ENCODE assay signal across 27 cellular contexts in genomic region chr2:12697617-12698016, GRCh38.
"Had no signal": no experiment of that assay in that cellular context is flagged by ENCODE, and none has a peak within 500 bp of the region (broad histone marks: within the 10 kb centered on the region; RNA-seq: fewer than 3 reads in every experiment).

No MANE protein-coding gene starts in this region.

- DNase-seq: activated B cell treated with CpG ODN at 0.5 μM for 24 hours; activated CD4-positive, alpha-beta T cell treated with anti-CD3 and anti-CD28 coated beads for 36 hours; activated CD4-positive, alpha-beta T cell treated with anti-CD3 and anti-CD28 coated beads, Interleukin-2, amount 50 U/mL, for 4 hours; activated CD8-positive, alpha-beta memory T cell treated with anti-CD3 and anti-CD28 coated beads for 24 hours; activated CD8-positive, alpha-beta memory T cell treated with anti-CD3 and anti-CD28 coated beads, Interleukin-2, amount 50 U/mL, for 48 hours; activated effector memory CD4-positive, alpha-beta T cell treated with Interleukin-2 at 50 U/mL for 16 hours; activated naive CD4-positive, alpha-beta T cell treated with anti-CD3 and anti-CD28 coated beads for 36 hours; activated naive CD8-positive, alpha-beta T cell treated with anti-CD3 and anti-CD28 coated beads, Interleukin-2, amount 10 ng/mL, durations not matched to agents 7 days and 5 days; activated T-cell treated with anti-CD3 and anti-CD28 coated beads, Interleukin-2, amount 50 U/mL, for 48 hours; amygdala; effector CD4-positive, alpha-beta T cell; esophagus squamous epithelium; heart left ventricle; kidney; lower lobe of right lung; naive B cell; occipital lobe; spleen; stimulated activated CD4-positive, alpha-beta T cell treated with anti-CD3 and anti-CD28 coated beads, Interleukin-4, amount 100 ng/mL, for 24 hours; stimulated activated naive CD8-positive, alpha-beta T cell treated with anti-CD3 and anti-CD28 coated beads, Interleukin-15, Interleukin-2, amounts not matched to agents 100 U/mL and 50 U/mL, for 24 hours; substantia nigra; SW 1271; T-helper 17 cell; thyroid gland; upper lobe of right lung had no signal

- H3K9me3 Mint-ChIP-seq: activated B cell treated with CpG ODN at 0.5 μM for 24 hours; activated naive CD4-positive, alpha-beta T cell treated with anti-CD3 and anti-CD28 coated beads for 36 hours; naive B cell had no signal

- H3K4me1 ChIP-seq: gastroesophageal sphincter, lower lobe of right lung, thyroid gland, upper lobe of right lung had no signal

- H3K4me1 Mint-ChIP-seq: activated B cell treated with CpG ODN at 0.5 μM for 24 hours, naive B cell had no signal

- H3K27me3 Mint-ChIP-seq: activated CD4-positive, alpha-beta T cell treated with anti-CD3 and anti-CD28 coated beads for 36 hours; T-helper 17 cell had no signal

- H3K27ac ChIP-seq: esophagus squamous epithelium, gastroesophageal sphincter, heart left ventricle, lower lobe of right lung, spleen, thyroid gland, upper lobe of right lung had no signal

- H3K27me3 ChIP-seq: esophagus squamous epithelium, gastroesophageal sphincter, heart left ventricle, spleen, thyroid gland, upper lobe of right lung had no signal

- H3K4me3 Mint-ChIP-seq: activated B cell treated with CpG ODN at 0.5 μM for 24 hours; activated CD4-positive, alpha-beta T cell treated with anti-CD3 and anti-CD28 coated beads for 36 hours; activated naive CD4-positive, alpha-beta T cell treated with anti-CD3 and anti-CD28 coated beads for 36 hours; activated naive CD8-positive, alpha-beta T cell treated with anti-CD3 and anti-CD28 coated beads, Interleukin-2, amount 10 ng/mL, durations not matched to agents 7 days and 5 days; naive B cell; T-helper 17 cell had no signal

- H3K4me3 ChIP-seq: esophagus squamous epithelium, gastroesophageal sphincter, heart left ventricle, lower lobe of right lung, spleen, thyroid gland, upper lobe of right lung had no signal

- H3K36me3 Mint-ChIP-seq: naive B cell had no signal

- H3K36me3 ChIP-seq: esophagus squamous epithelium, gastroesophageal sphincter, heart left ventricle, lower lobe of right lung, spleen, thyroid gland, upper lobe of right lung had no signal

- H3K27ac Mint-ChIP-seq: activated B cell treated with CpG ODN at 0.5 μM for 24 hours; activated CD4-positive, alpha-beta T cell treated with anti-CD3 and anti-CD28 coated beads for 36 hours; activated naive CD4-positive, alpha-beta T cell treated with anti-CD3 and anti-CD28 coated beads for 36 hours; activated naive CD8-positive, alpha-beta T cell treated with anti-CD3 and anti-CD28 coated beads, Interleukin-2, amount 10 ng/mL, durations not matched to agents 7 days and 5 days; naive B cell; progenitor cell of endocrine pancreas; T-helper 17 cell had no signal

- H3K9me3 ChIP-seq: esophagus squamous epithelium, gastroesophageal sphincter, lower lobe of right lung, thyroid gland, upper lobe of right lung had no signal
